ENCODE assay signal across 16 cellular contexts in the genomic region with DNA sequence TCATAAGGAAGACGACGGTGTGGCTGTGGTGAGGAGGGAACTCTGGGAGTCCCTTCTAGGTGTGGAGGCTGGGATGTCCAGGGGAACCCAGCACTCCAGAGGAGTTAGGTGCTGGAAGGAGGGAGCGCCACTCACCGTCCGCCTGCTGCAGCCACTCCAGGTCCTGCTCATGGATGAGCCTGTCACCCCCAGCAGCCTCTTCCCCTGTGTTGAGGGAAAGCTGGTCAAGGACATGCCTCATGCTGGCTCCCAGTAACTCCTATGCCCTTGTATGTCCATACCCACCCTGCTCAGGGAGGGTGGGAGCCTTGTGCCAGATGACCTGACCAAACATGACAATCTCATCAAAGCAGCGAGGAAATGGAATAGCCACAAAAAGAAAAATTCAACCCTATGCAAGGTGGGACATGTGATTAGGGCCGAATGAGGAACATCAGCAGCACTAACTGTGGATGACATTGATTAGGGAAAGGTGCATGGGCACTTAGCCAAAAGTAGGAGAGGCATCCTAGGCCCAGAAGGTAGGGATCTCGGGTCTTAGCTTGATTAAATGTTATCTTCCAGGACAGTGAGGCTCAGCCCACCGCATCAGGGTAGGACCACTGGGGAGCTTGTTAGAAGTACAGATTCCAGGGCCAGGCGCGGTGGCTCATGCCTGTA. TPM values are rescaled to one million over a fixed set of nuclear protein-coding genes. Genes with fewer than 3 reads are reported as not detected.
DNase-seq lines count a peak whose midpoint lies in the region; ATAC-seq and TF ChIP-seq lines count a peak whose summit lies in the region.
"Had no signal": no experiment of that assay in that cellular context is flagged by ENCODE, and none has a peak within 500 bp of the region (broad histone marks: within the 10 kb centered on the region; RNA-seq: fewer than 3 reads in every experiment).

No MANE protein-coding gene starts in this region.

- TF ChIP-seq CTCF in RWPE1 (conservative IDR thresholded peaks at IDR 0.05; ENCODE audit: low read depth): no peak
- TF ChIP-seq CTCF in spleen (IDR thresholded peaks at IDR 0.05 in 8 of 11, conservative IDR thresholded peaks at IDR 0.05 in 3 of 11): no peak
- no peak for TF ChIP-seq CTCF in MCF 10A (IDR thresholded peaks at IDR 0.05; ENCODE audit: unreplicated experiment)

- CTCF ChIA-PET in RWPE1 (lab: Yijun Ruan, JAX): interaction anchor here (0.7 kb wide), 1 partner anchor 15 kb away, joined by 3 read pairs; no protein-coding TSS in a partner anchor
- CTCF ChIA-PET in MCF 10A (lab: Yijun Ruan, JAX): interaction anchor here (0.6 to 1.4 kb wide), 4 partner anchors 16 to 966 kb away, joined by 3 to 4 read pairs (median 3); no protein-coding TSS in a partner anchor

- peak overlapping the region; percentile 80 for H3K27ac Mint-ChIP-seq in activated naive CD8-positive, alpha-beta T cell treated with anti-CD3 and anti-CD28 coated beads, Interleukin-2, amount 10 ng/mL, durations not matched to agents 7 days and 5 days
- H3K27ac Mint-ChIP-seq in MCF 10A (ENCODE audit: low read depth, unreplicated experiment): no peak overlapping the region

- no peak for TF ChIP-seq POLR2A in spleen (IDR thresholded peaks at IDR 0.05)

- H3K27me3 ChIP-seq in spleen (replicated peaks in 1 of 7): no peaks in the 10 kb centered on the region

- no peaks in the 10 kb centered on the region for H3K9me3 Mint-ChIP-seq in activated naive CD8-positive, alpha-beta T cell treated with anti-CD3 and anti-CD28 coated beads, Interleukin-2, amount 10 ng/mL, durations not matched to agents 7 days and 5 days
- H3K9me3 Mint-ChIP-seq in MCF 10A (ENCODE audit: unreplicated experiment): no peaks in the 10 kb centered on the region

- ATAC-seq in activated naive CD8-positive, alpha-beta T cell treated with anti-CD3 and anti-CD28 coated beads, Interleukin-2, amount 10 ng/mL, durations not matched to agents 7 days and 5 days (ENCODE audit: low read depth): no peak
- ATAC-seq in activated CD4-positive, CD25-positive, alpha-beta regulatory T cell treated with anti-CD3 and anti-CD28 coated beads, Interleukin-2, amount 50 U/mL, for 24 hours: no peak

- H3K36me3 Mint-ChIP-seq in activated naive CD8-positive, alpha-beta T cell treated with anti-CD3 and anti-CD28 coated beads, Interleukin-2, amount 10 ng/mL, durations not matched to agents 7 days and 5 days: peaks cover 10% of the 10 kb centered on the region
- H3K36me3 Mint-ChIP-seq in MCF 10A (ENCODE audit: insufficient read depth, unreplicated experiment): peaks cover 16% of the 10 kb centered on the region

- H3K36me3 ChIP-seq in spleen: peaks cover 0 to 43% (median 8%) of the 10 kb centered on the region in 6 donors

- WGBS in spleen, 5 donors: 84 to 91% (median 89%) methylated on average over 6 to 11 of the region's 11 CpGs

- peak overlapping the region; percentile 46 for H3K27ac ChIP-seq in RWPE1
- peak overlapping the region in 5 of 8 donors; percentile 7 to 90 (median 87) for H3K27ac ChIP-seq in spleen

- POLR2A ChIA-PET in RWPE1 (lab: Yijun Ruan, JAX; ENCODE audit: low non-redundant PET): no interaction called here
- POLR2A ChIA-PET in activated naive CD8-positive, alpha-beta T cell treated with anti-CD3 and anti-CD28 coated beads, Interleukin-2, amount 10 ng/mL, durations not matched to agents 7 days and 5 days (lab: Charles Lee): interaction anchor here (0.5 to 2.3 kb wide), 3 partner anchors 52 to 445 kb away, joined by 3 to 10 read pairs (median 3); a partner anchor contains a TSS
- POLR2A ChIA-PET in MCF 10A (lab: Yijun Ruan, JAX): interaction anchor here (0.6 to 0.7 kb wide), 2 partner anchors 130 to 147 kb away, joined by 3 read pairs; no protein-coding TSS in a partner anchor

- H3K4me3 ChIP-seq in spleen: no peak overlapping the region
- H3K4me3 ChIP-seq: HAP-1 had no signal

- no peak overlapping the region for H3K4me3 Mint-ChIP-seq in activated naive CD8-positive, alpha-beta T cell treated with anti-CD3 and anti-CD28 coated beads, Interleukin-2, amount 10 ng/mL, durations not matched to agents 7 days and 5 days
- no peak overlapping the region for H3K4me3 Mint-ChIP-seq in MCF 10A (ENCODE audit: unreplicated experiment)

- H3K4me1 Mint-ChIP-seq in activated naive CD8-positive, alpha-beta T cell treated with anti-CD3 and anti-CD28 coated beads, Interleukin-2, amount 10 ng/mL, durations not matched to agents 7 days and 5 days: peaks cover 38% of the 10 kb centered on the region
- H3K4me1 Mint-ChIP-seq in MCF 10A (ENCODE audit: insufficient read depth, unreplicated experiment): peaks cover 12% of the 10 kb centered on the region

- no peaks in the 10 kb centered on the region for H3K9me3 ChIP-seq in spleen
- H3K9me3 ChIP-seq: HAP-1 had no signal

- no TSS peak for BruUV-seq in MCF 10A (replicated peaks; lab: Mats Ljungman, UMichigan)

- H3K4me1 ChIP-seq in spleen: peaks cover 16 to 86% (median 50%) of the 10 kb centered on the region in 6 donors

- DNase-seq in activated effector memory CD4-positive, alpha-beta T cell treated with anti-CD3 and anti-CD28 coated beads, Interleukin-2, amount 50 U/mL, for 16 hours: peak; percentile 56
- no peak for DNase-seq in activated effector memory CD4-positive, alpha-beta T cell treated with Interleukin-2 at 50 U/mL for 16 hours
- DNase-seq in RWPE1 (ENCODE audit: low spot score) (no peak), spleen (no peak), MCF 10A (ENCODE audit: unreplicated experiment) (no peak), NCI-H524 (lab: John Stamatoyannopoulos, UW) (no peak)
- DNase-seq in activated naive CD8-positive, alpha-beta T cell treated with anti-CD3 and anti-CD28 coated beads, Interleukin-2, amount 10 ng/mL, durations not matched to agents 7 days and 5 days: peak; percentile 25
- DNase-seq: amygdala, DMS153, NCI-H1105, NCI-H345, SW 1271 had no signal

- intact Hi-C loops in spleen (cut with DNase I; ENCODE audit: low total_unique reads): no loop called here
- intact Hi-C loops in MCF 10A (cut with micrococcal nuclease): no loop called here

- H3K27me3 Mint-ChIP-seq in activated naive CD8-positive, alpha-beta T cell treated with anti-CD3 and anti-CD28 coated beads, Interleukin-2, amount 10 ng/mL, durations not matched to agents 7 days and 5 days: peaks cover under 1% of the 10 kb centered on the region
- peaks cover 4% of the 10 kb centered on the region for H3K27me3 Mint-ChIP-seq in MCF 10A (ENCODE audit: insufficient read depth, unreplicated experiment)

RNA-seq across cellular contexts. Expression of a gene that starts 3.0 kb away (rescaled TPM):
- 10 to 100 TPM; 42.2 to 43.7 TPM for total RNA-seq in activated naive CD8-positive, alpha-beta T cell treated with anti-CD3 and anti-CD28 coated beads, Interleukin-2, amount 10 ng/mL, durations not matched to agents 7 days and 5 days
- total RNA-seq in spleen: 10 to 100 TPM; 33.2 to 94.8 (median 54.0) TPM
- 100 to 1,000 TPM; 126 to 201 (median 153) TPM for polyA plus RNA-seq in spleen
- 52.5 and 91.0 TPM in 2 replicates for total RNA-seq in MCF 10A (2022)

RNA-seq across cellular contexts. Expression of a gene that starts 17.0 kb away (rescaled TPM):
- total RNA-seq in activated naive CD8-positive, alpha-beta T cell treated with anti-CD3 and anti-CD28 coated beads, Interleukin-2, amount 10 ng/mL, durations not matched to agents 7 days and 5 days: not detected
- under 1 TPM in 6 of 7 donors, not detected in 1; 0.07 to 0.32 (median 0.11) TPM for total RNA-seq in spleen
- under 1 TPM; 0.05 to 0.19 (median 0.07) TPM for polyA plus RNA-seq in spleen
- not detected in 2 replicates for total RNA-seq in MCF 10A (2022)
- total RNA-seq: omental fat pad had no signal
- polyA plus RNA-seq: keratinocyte had no signal

RNA-seq across cellular contexts. Expression of a gene that starts 44.3 kb away (rescaled TPM):
- total RNA-seq in activated naive CD8-positive, alpha-beta T cell treated with anti-CD3 and anti-CD28 coated beads, Interleukin-2, amount 10 ng/mL, durations not matched to agents 7 days and 5 days: 10 to 100 TPM; 75.1 to 80.8 TPM
- total RNA-seq in spleen (10 to 100 TPM; 54.0 to 81.5 (median 68.5) TPM), MCF 10A (2022) (39.6 and 42.8 TPM in 2 replicates)
- polyA plus RNA-seq in spleen: 100 to 1,000 TPM in 2 of 3 donors, 10 to 100 TPM in 1; 50.4 to 145 (median 113) TPM

RNA-seq across cellular contexts. Expression of a gene that starts 55.3 kb away (rescaled TPM):
- total RNA-seq in activated naive CD8-positive, alpha-beta T cell treated with anti-CD3 and anti-CD28 coated beads, Interleukin-2, amount 10 ng/mL, durations not matched to agents 7 days and 5 days: 10 to 100 TPM; 34.4 to 36.0 TPM
- total RNA-seq in spleen (10 to 100 TPM; 23.5 to 45.6 (median 29.6) TPM), MCF 10A (2022) (29.7 and 32.1 TPM in 2 replicates)
- polyA plus RNA-seq in spleen: 10 to 100 TPM; 11.6 to 25.3 (median 14.3) TPM

Comparison
In these comparisons a context has a peak if more than half of its experiments do, and no peak if none do; other contexts are left out.
1. DNase-seq: peak in activated effector memory CD4-positive, alpha-beta T cell treated with anti-CD3 and anti-CD28 coated beads, Interleukin-2, amount 50 U/mL, for 16 hours (single experiment) and activated naive CD8-positive, alpha-beta T cell treated with anti-CD3 and anti-CD28 coated beads, Interleukin-2, amount 10 ng/mL, durations not matched to agents 7 days and 5 days (single experiment); none in activated effector memory CD4-positive, alpha-beta T cell treated with Interleukin-2 at 50 U/mL for 16 hours (single experiment), RWPE1 (single experiment), spleen (single experiment), MCF 10A (single experiment) and NCI-H524 (0 of 2).